Comparison of ENCODE assay signal across 1 cellular context in the genomic region with DNA sequence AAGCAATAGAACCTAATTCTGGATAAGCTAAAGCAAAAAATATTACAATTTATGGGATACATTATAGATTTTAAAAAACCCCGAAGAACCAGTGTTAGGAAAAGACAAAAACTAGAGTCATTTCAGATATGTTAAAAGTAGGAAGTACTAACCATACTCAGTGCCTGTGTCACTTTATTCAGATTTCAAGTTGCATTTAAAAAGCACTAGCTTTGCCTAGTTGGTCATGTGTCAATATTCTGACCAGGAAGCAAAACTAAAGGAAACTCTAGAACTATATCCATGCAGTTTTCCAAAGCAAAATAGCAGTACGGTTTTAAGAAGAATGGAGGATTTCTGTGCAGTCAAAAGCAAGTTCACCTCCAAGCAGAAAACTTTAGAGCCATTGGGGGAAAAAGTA.
TF ChIP-seq lines count a peak whose summit lies in the region.

No MANE protein-coding gene starts in this region.

TF ChIP-seq in IMR-90, 13 proteins besides CTCF, POLR2A, EP300 and RAD21 (continued from another document):
- TF ChIP-seq, protein P1, sequence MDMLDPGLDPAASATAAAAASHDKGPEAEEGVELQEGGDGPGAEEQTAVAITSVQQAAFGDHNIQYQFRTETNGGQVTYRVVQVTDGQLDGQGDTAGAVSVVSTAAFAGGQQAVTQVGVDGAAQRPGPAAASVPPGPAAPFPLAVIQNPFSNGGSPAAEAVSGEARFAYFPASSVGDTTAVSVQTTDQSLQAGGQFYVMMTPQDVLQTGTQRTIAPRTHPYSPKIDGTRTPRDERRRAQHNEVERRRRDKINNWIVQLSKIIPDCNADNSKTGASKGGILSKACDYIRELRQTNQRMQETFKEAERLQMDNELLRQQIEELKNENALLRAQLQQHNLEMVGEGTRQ (IDR thresholded peaks at IDR 0.05; ENCODE audit: low read depth, low read length), result no peak
- TF ChIP-seq MAFK (IDR thresholded peaks at IDR 0.05; ENCODE audit: low read depth, low read length) (no peak), RFX5 (IDR thresholded peaks at IDR 0.05; ENCODE audit: low read depth, low read length) (no peak), SMC3 (IDR thresholded peaks at IDR 0.05; ENCODE audit: low read depth, low read length) (no peak), FOS (IDR thresholded peaks at IDR 0.05; ENCODE audit: low read depth, low read length) (no peak), BHLHE40 (IDR thresholded peaks at IDR 0.05; ENCODE audit: low read depth, low read length) (no peak)
